Comparison of ENCODE assay signal across 8 cellular contexts in the genomic region with DNA sequence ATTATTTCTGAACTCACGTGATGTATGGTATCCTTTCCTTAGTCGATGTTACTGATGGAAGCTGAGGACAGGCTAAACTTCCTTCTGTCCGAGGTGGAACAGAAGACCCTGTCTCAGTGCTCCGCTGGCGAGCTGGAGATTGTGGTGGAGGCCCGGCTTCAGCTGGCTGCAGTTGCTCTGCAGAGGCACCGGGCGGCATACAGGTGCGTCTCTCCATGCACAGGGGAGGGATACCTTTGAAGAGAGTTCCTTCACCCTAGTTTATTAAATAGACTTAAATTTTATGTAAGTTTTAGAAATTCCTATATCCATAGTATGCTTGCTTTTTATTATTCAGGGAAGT.
DNase-seq lines count a peak whose midpoint lies in the region; ATAC-seq and TF ChIP-seq lines count a peak whose summit lies in the region.

No MANE protein-coding gene starts in this region.

- intact Hi-C loops in stomach (cut with DNase I; ENCODE audit: low total_unique reads) = no loop called here

- TF ChIP-seq POLR2A in stomach (IDR thresholded peaks at IDR 0.05) = no peak

- H3K9me3 Mint-ChIP-seq in activated T-cell treated with anti-CD3 and anti-CD28 coated beads, Interleukin-2, amount 50 U/mL, for 72 hours = no peaks in the 10 kb centered on the region

- H3K27ac Mint-ChIP-seq in activated T-cell treated with anti-CD3 and anti-CD28 coated beads, Interleukin-2, amount 50 U/mL, for 72 hours = peak overlapping the region; percentile 99

- H3K27ac ChIP-seq in right atrium auricular region = no peak overlapping the region
- peak overlapping the region in 2 of 5 donors; percentile 8 to 45 for H3K27ac ChIP-seq in stomach

- peak; percentile 84 for ATAC-seq in HG02588 (IDR thresholded peaks at IDR 0.05; ENCODE audit: unreplicated experiment)
- ATAC-seq in activated T-cell treated with anti-CD3 and anti-CD28 coated beads, Interleukin-2, amount 50 U/mL, for 72 hours (replicated peaks in 1 of 2) = peak; percentile 77 to 79

- 38 to 75% (median 48%) methylated on average over 9 of the region's 9 CpGs for WGBS in stomach, 5 donors

- H3K27me3 Mint-ChIP-seq in activated T-cell treated with anti-CD3 and anti-CD28 coated beads, Interleukin-2, amount 50 U/mL, for 72 hours (ENCODE audit: low read depth) = no peaks in the 10 kb centered on the region

- H3K4me1 ChIP-seq in right atrium auricular region (no peaks in the 10 kb centered on the region), stomach (peaks cover 0 to 8% (median 3%) of the 10 kb centered on the region in 4 donors)

- peak; percentile 6 for DNase-seq in activated gamma-delta T cell treated with Interleukin-2 at 50 U/mL for 16 hours
- no peak for DNase-seq in activated gamma-delta T cell (lab: John Stamatoyannopoulos, UW)
- peak; percentile 80 for DNase-seq in NCI-H146 (lab: John Stamatoyannopoulos, UW)
- peak; percentile 22 to 41 for DNase-seq in activated T-cell treated with anti-CD3 and anti-CD28 coated beads, Interleukin-2, amount 50 U/mL, for 72 hours
- no peak for DNase-seq in right atrium auricular region (ENCODE audit: low spot score)
- DNase-seq in stomach = no peak
- DNase-seq in kidney glomerular epithelial cell (lab: John Stamatoyannopoulos, UW) = no peak

- H3K9me3 ChIP-seq in right atrium auricular region (no peaks in the 10 kb centered on the region), stomach (no peaks in the 10 kb centered on the region)

- H3K4me3 Mint-ChIP-seq in activated T-cell treated with anti-CD3 and anti-CD28 coated beads, Interleukin-2, amount 50 U/mL, for 72 hours = peak overlapping the region; percentile 87 to 97

- TF ChIP-seq CTCF in right atrium auricular region (IDR thresholded peaks at IDR 0.05) (no peak), stomach (IDR thresholded peaks at IDR 0.05) (no peak)

- peaks cover 5% of the 10 kb centered on the region for H3K4me1 Mint-ChIP-seq in activated T-cell treated with anti-CD3 and anti-CD28 coated beads, Interleukin-2, amount 50 U/mL, for 72 hours (ENCODE audit: low read depth)

- H3K4me3 ChIP-seq in right atrium auricular region (peak overlapping the region; percentile 28 to 33), stomach (peak overlapping the region; percentile 2 to 47 (median 38))

- TF ChIP-seq EP300 in stomach (IDR thresholded peaks at IDR 0.05) = no peak

- H3K27me3 ChIP-seq in right atrium auricular region = no peaks in the 10 kb centered on the region
- H3K27me3 ChIP-seq in stomach = no peaks in the 10 kb centered on the region

- H3K36me3 ChIP-seq in right atrium auricular region (no peaks in the 10 kb centered on the region), stomach (no peaks in the 10 kb centered on the region)

- H3K36me3 Mint-ChIP-seq in activated T-cell treated with anti-CD3 and anti-CD28 coated beads, Interleukin-2, amount 50 U/mL, for 72 hours (ENCODE audit: insufficient read depth in 2 of 2) = no peaks in the 10 kb centered on the region

Comparison
In these comparisons a context has a peak if more than half of its experiments do, and no peak if none do; other contexts are left out.
1. DNase-seq: peak in activated gamma-delta T cell treated with Interleukin-2 at 50 U/mL for 16 hours (single experiment), NCI-H146 (single experiment) and activated T-cell treated with anti-CD3 and anti-CD28 coated beads, Interleukin-2, amount 50 U/mL, for 72 hours (2 of 2); none in activated gamma-delta T cell (single experiment), right atrium auricular region (single experiment), stomach (single experiment) and kidney glomerular epithelial cell (single experiment).